ENCODE assay signal across 11 cellular contexts in genomic region chrX:115642304-115642703, GRCh38.
A peak's percentile ranks its signal among the peaks of the same experiment; 100 is the strongest.
DNase-seq lines count a peak whose midpoint lies in the region; ATAC-seq and TF ChIP-seq lines count a peak whose summit lies in the region.
"Had no signal": no experiment of that assay in that cellular context is flagged by ENCODE, and none has a peak within 500 bp of the region (broad histone marks: within the 10 kb centered on the region; RNA-seq: fewer than 3 reads in every experiment).

No MANE protein-coding gene starts in this region.

- TF ChIP-seq POLR2A in uterus (IDR thresholded peaks at IDR 0.05): no peak

- CTCF ChIA-PET in CD8-positive, alpha-beta memory T cell (lab: Charles Lee): interaction anchor here (1.6 kb wide), 1 partner anchor 16 kb away, joined by 5 read pairs; no protein-coding TSS in a partner anchor
- CTCF ChIA-PET in CD4-positive, alpha-beta T cell (lab: Charles Lee): interaction anchor here (0.7 to 1.8 kb wide), 4 partner anchors 10 to 311 kb away, joined by 3 to 12 read pairs (median 4); no protein-coding TSS in a partner anchor
- CTCF ChIA-PET in activated naive CD4-positive, alpha-beta T cell treated with anti-CD3 and anti-CD28 coated beads for 36 hours (lab: Charles Lee): interaction anchor here (0.6 to 3.2 kb wide), 7 partner anchors 8 to 311 kb away, joined by 3 to 20 read pairs (median 4); no protein-coding TSS in a partner anchor

- H3K4me3 ChIP-seq in ascending aorta (no peak overlapping the region), left lung (no peak overlapping the region), uterus (no peak overlapping the region)
- H3K4me3 ChIP-seq in CD8-positive, alpha-beta memory T cell (ENCODE audit: low read length): no peak overlapping the region

- peak overlapping the region; percentile 35 to 51 for H3K27ac ChIP-seq in ascending aorta
- peak overlapping the region in 1 of 2 donors; percentile 21 for H3K27ac ChIP-seq in left lung
- peak overlapping the region; percentile 65 to 80 for H3K27ac ChIP-seq in uterus
- no peak overlapping the region for H3K27ac ChIP-seq in CD8-positive, alpha-beta memory T cell (ENCODE audit: low read depth, low read length)
- H3K27ac ChIP-seq in CD4-positive, alpha-beta T cell (ENCODE audit: low read depth, low read length): no peak overlapping the region

- H3K27ac Mint-ChIP-seq in CD8-positive, alpha-beta memory T cell: peak overlapping the region in 1 of 8 donors; percentile 36
- no peak overlapping the region for H3K27ac Mint-ChIP-seq in CD4-positive, alpha-beta T cell
- no peak overlapping the region for H3K27ac Mint-ChIP-seq in activated naive CD4-positive, alpha-beta T cell treated with anti-CD3 and anti-CD28 coated beads for 36 hours
- H3K27ac Mint-ChIP-seq: activated CD8-positive, alpha-beta memory T cell treated with anti-CD3 and anti-CD28 coated beads, Interleukin-2, amount 10 ng/mL, durations not matched to agents 7 days and 5 days; activated naive CD4-positive, alpha-beta T cell treated with anti-CD3 and anti-CD28 coated beads, Interleukin-2, amount 50 U/mL, for 24 hours had no signal

- DNase-seq in SKM-1 treated with dmso at 0.1 percent for 144 hours (lab: John Stamatoyannopoulos, UW; ENCODE audit: unreplicated experiment) (peak; percentile 2), SKM-1 (lab: John Stamatoyannopoulos, UW; ENCODE audit: unreplicated experiment) (no peak), ascending aorta (ENCODE audit: low spot score in 2 of 2) (no peak), left lung (no peak), uterus (no peak)
- DNase-seq in CD8-positive, alpha-beta memory T cell: no peak
- no peak for DNase-seq in CD4-positive, alpha-beta T cell
- no peak for DNase-seq in activated naive CD4-positive, alpha-beta T cell treated with anti-CD3 and anti-CD28 coated beads for 36 hours
- DNase-seq: NCI-H446 treated with DMSO at 0.1 percent for 48 hours had no signal

- H3K4me1 Mint-ChIP-seq in CD8-positive, alpha-beta memory T cell: no peaks in the 10 kb centered on the region
- no peaks in the 10 kb centered on the region for H3K4me1 Mint-ChIP-seq in CD4-positive, alpha-beta T cell (ENCODE audit: low read depth)
- no peaks in the 10 kb centered on the region for H3K4me1 Mint-ChIP-seq in activated naive CD4-positive, alpha-beta T cell treated with anti-CD3 and anti-CD28 coated beads for 36 hours (ENCODE audit: low read depth)
- H3K4me1 Mint-ChIP-seq: activated CD8-positive, alpha-beta memory T cell treated with anti-CD3 and anti-CD28 coated beads, Interleukin-2, amount 10 ng/mL, durations not matched to agents 7 days and 5 days; activated naive CD4-positive, alpha-beta T cell treated with anti-CD3 and anti-CD28 coated beads, Interleukin-2, amount 50 U/mL, for 24 hours had no signal

- POLR2A ChIA-PET in CD8-positive, alpha-beta memory T cell (lab: Charles Lee): no interaction called here
- POLR2A ChIA-PET in CD4-positive, alpha-beta T cell (lab: Charles Lee): no interaction called here

- H3K4me1 ChIP-seq in ascending aorta: peaks cover 0 to 6% of the 10 kb centered on the region in 2 donors
- peaks cover 0 to 8% of the 10 kb centered on the region in 2 donors for H3K4me1 ChIP-seq in left lung
- no peaks in the 10 kb centered on the region for H3K4me1 ChIP-seq in uterus
- H3K4me1 ChIP-seq in CD8-positive, alpha-beta memory T cell (ENCODE audit: insufficient read depth, low read length): no peaks in the 10 kb centered on the region

- no peaks in the 10 kb centered on the region for H3K9me3 Mint-ChIP-seq in CD8-positive, alpha-beta memory T cell
- H3K9me3 Mint-ChIP-seq in CD4-positive, alpha-beta T cell: no peaks in the 10 kb centered on the region
- no peaks in the 10 kb centered on the region for H3K9me3 Mint-ChIP-seq in activated naive CD4-positive, alpha-beta T cell treated with anti-CD3 and anti-CD28 coated beads for 36 hours
- H3K9me3 Mint-ChIP-seq: activated naive CD4-positive, alpha-beta T cell treated with anti-CD3 and anti-CD28 coated beads, Interleukin-2, amount 50 U/mL, for 24 hours had no signal

- TF ChIP-seq CTCF in ascending aorta (IDR thresholded peaks at IDR 0.05) (no peak), left lung (IDR thresholded peaks at IDR 0.05) (no peak), uterus (IDR thresholded peaks at IDR 0.05) (no peak)
- no peak for TF ChIP-seq CTCF in CD4-positive, alpha-beta T cell (IDR thresholded peaks at IDR 0.05)

- no peaks in the 10 kb centered on the region for H3K9me3 ChIP-seq in ascending aorta
- no peaks in the 10 kb centered on the region for H3K9me3 ChIP-seq in left lung
- H3K9me3 ChIP-seq in uterus: no peaks in the 10 kb centered on the region
- no peaks in the 10 kb centered on the region for H3K9me3 ChIP-seq in CD8-positive, alpha-beta memory T cell (ENCODE audit: low read length)
- H3K9me3 ChIP-seq in CD4-positive, alpha-beta T cell (ENCODE audit: control insufficient read depth, low read length): no peaks in the 10 kb centered on the region

- no peak overlapping the region for H3K4me3 Mint-ChIP-seq in CD8-positive, alpha-beta memory T cell
- H3K4me3 Mint-ChIP-seq in CD4-positive, alpha-beta T cell: no peak overlapping the region
- H3K4me3 Mint-ChIP-seq in activated naive CD4-positive, alpha-beta T cell treated with anti-CD3 and anti-CD28 coated beads for 36 hours: no peak overlapping the region
- H3K4me3 Mint-ChIP-seq: activated CD8-positive, alpha-beta memory T cell treated with anti-CD3 and anti-CD28 coated beads, Interleukin-2, amount 10 ng/mL, durations not matched to agents 7 days and 5 days; activated naive CD4-positive, alpha-beta T cell treated with anti-CD3 and anti-CD28 coated beads, Interleukin-2, amount 50 U/mL, for 24 hours had no signal

- H3K27me3 Mint-ChIP-seq in CD8-positive, alpha-beta memory T cell: peaks cover 0 to 5% of the 10 kb centered on the region in 2 donors
- H3K27me3 Mint-ChIP-seq in CD4-positive, alpha-beta T cell: no peaks in the 10 kb centered on the region
- H3K27me3 Mint-ChIP-seq in activated naive CD4-positive, alpha-beta T cell treated with anti-CD3 and anti-CD28 coated beads for 36 hours (ENCODE audit: low read depth): no peaks in the 10 kb centered on the region
- H3K27me3 Mint-ChIP-seq: activated CD8-positive, alpha-beta memory T cell treated with anti-CD3 and anti-CD28 coated beads, Interleukin-2, amount 10 ng/mL, durations not matched to agents 7 days and 5 days; activated naive CD4-positive, alpha-beta T cell treated with anti-CD3 and anti-CD28 coated beads, Interleukin-2, amount 50 U/mL, for 24 hours had no signal

- peak; percentile 55 for ATAC-seq in left lung
- no peak for ATAC-seq in CD4-positive, alpha-beta T cell (ENCODE audit: poor library complexity)
- ATAC-seq: activated CD8-positive, alpha-beta memory T cell treated with anti-CD3 and anti-CD28 coated beads, Interleukin-2, amount 10 ng/mL, durations not matched to agents 7 days and 5 days had no signal

- H3K36me3 ChIP-seq in ascending aorta (peaks cover 14 to 29% of the 10 kb centered on the region in 2 donors), left lung (peaks cover 0 to 13% of the 10 kb centered on the region in 2 donors), uterus (no peaks in the 10 kb centered on the region)
- H3K36me3 ChIP-seq in CD8-positive, alpha-beta memory T cell (ENCODE audit: insufficient read depth, low read length): no peaks in the 10 kb centered on the region

- H3K27me3 ChIP-seq in ascending aorta (no peaks in the 10 kb centered on the region), left lung (peaks cover 0 to 8% of the 10 kb centered on the region in 2 donors), uterus (no peaks in the 10 kb centered on the region)
- H3K27me3 ChIP-seq in CD8-positive, alpha-beta memory T cell (ENCODE audit: insufficient read depth, low read length, poor library complexity, severe bottlenecking): no peaks in the 10 kb centered on the region
- no peaks in the 10 kb centered on the region for H3K27me3 ChIP-seq in CD4-positive, alpha-beta T cell (ENCODE audit: control insufficient read depth, insufficient read depth, low read length)

- H3K36me3 Mint-ChIP-seq in CD8-positive, alpha-beta memory T cell: no peaks in the 10 kb centered on the region
- H3K36me3 Mint-ChIP-seq in CD4-positive, alpha-beta T cell (ENCODE audit: low read depth): no peaks in the 10 kb centered on the region
- H3K36me3 Mint-ChIP-seq in activated naive CD4-positive, alpha-beta T cell treated with anti-CD3 and anti-CD28 coated beads for 36 hours (ENCODE audit: low read depth): no peaks in the 10 kb centered on the region
- H3K36me3 Mint-ChIP-seq: activated CD8-positive, alpha-beta memory T cell treated with anti-CD3 and anti-CD28 coated beads, Interleukin-2, amount 10 ng/mL, durations not matched to agents 7 days and 5 days; activated naive CD4-positive, alpha-beta T cell treated with anti-CD3 and anti-CD28 coated beads, Interleukin-2, amount 50 U/mL, for 24 hours had no signal

- intact Hi-C loops in ascending aorta (cut with DNase I) (loop anchor here (2.0 to 5.0 kb wide), 3 partner anchors 65 to 312 kb away; no protein-coding TSS in a partner anchor), left lung (cut with DNase I) (no loop called here), uterus (cut with DNase I; ENCODE audit: low total_unique reads) (no loop called here)
- intact Hi-C loops in CD4-positive, alpha-beta T cell (cut with DNase I, micrococcal nuclease): loop anchor here in 1 of 2 experiments (5.0 kb wide), 1 partner anchor 310 kb away; no protein-coding TSS in a partner anchor
- intact Hi-C loops in activated naive CD4-positive, alpha-beta T cell treated with anti-CD3 and anti-CD28 coated beads for 36 hours (cut with micrococcal nuclease): loop anchor here (2.0 kb wide), 1 partner anchor 1032 kb away; no protein-coding TSS in a partner anchor

Comparison
In these comparisons a context has a peak if more than half of its experiments do, and no peak if none do; other contexts are left out.
1. H3K27ac ChIP-seq: peak in ascending aorta (2 of 2) and uterus (2 of 2); none in CD8-positive, alpha-beta memory T cell (single experiment) and CD4-positive, alpha-beta T cell (single experiment).
2. intact Hi-C loops: an anchor here in ascending aorta (2.0 to 5.0 kb wide) and activated naive CD4-positive, alpha-beta T cell treated with anti-CD3 and anti-CD28 coated beads for 36 hours (2.0 kb wide); none called in left lung and uterus.